ENCODE assay signal across 9 cellular contexts in the genomic region with DNA sequence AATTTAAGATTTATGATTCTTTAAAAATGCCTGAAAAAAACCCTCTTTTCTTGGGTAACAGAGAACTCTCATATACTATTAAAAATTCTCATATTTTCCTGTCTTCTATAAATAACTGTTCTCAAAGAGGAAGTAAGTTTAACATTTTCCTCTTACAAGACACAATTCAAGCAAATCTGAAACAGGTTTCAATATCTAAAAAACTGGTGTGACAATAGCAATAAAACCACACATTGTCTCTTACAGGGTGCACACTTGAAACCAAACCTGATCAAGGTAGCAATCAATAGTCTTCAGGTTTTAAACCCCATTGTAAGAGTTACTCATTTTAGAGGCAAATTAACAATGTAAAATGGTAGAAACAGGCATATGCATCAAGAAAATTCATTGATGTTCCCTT. TPM values are rescaled to one million over a fixed set of nuclear protein-coding genes. Genes with fewer than 3 reads are reported as not detected.
DNase-seq lines count a peak whose midpoint lies in the region; ATAC-seq and TF ChIP-seq lines count a peak whose summit lies in the region.
"Had no signal": no experiment of that assay in that cellular context is flagged by ENCODE, and none has a peak within 500 bp of the region (broad histone marks: within the 10 kb centered on the region; RNA-seq: fewer than 3 reads in every experiment).

No MANE protein-coding gene starts in this region.

- no peak overlapping the region for H3K27ac ChIP-seq in foreskin keratinocyte
- H3K27ac ChIP-seq in esophagus muscularis mucosa (replicated peaks in 1 of 4), result no peak overlapping the region
- H3K27ac ChIP-seq: A549 had no signal

- no peak for DNase-seq in activated CD4-positive, CD25-positive, alpha-beta regulatory T cell treated with anti-CD3 and anti-CD28 coated beads, Interleukin-2, amount 50 U/mL, for 72 hours
- DNase-seq in memory B cell (ENCODE audit: low spot score in 2 of 2) (no peak), foreskin keratinocyte (no peak), anterior cingulate cortex (lab: John Stamatoyannopoulos, UW) (no peak), esophagus muscularis mucosa (ENCODE audit: extremely low spot score) (no peak)

- peaks cover 15% of the 10 kb centered on the region for H3K4me1 Mint-ChIP-seq in memory B cell

- no peak for TF ChIP-seq POLR2A in esophagus muscularis mucosa (IDR thresholded peaks at IDR 0.05; ENCODE audit: low read depth)

- ATAC-seq in activated CD4-positive, CD25-positive, alpha-beta regulatory T cell treated with anti-CD3 and anti-CD28 coated beads, Interleukin-2, amount 50 U/mL, for 24 hours, result peak; percentile 48 to 53
- ATAC-seq in GM21515 (IDR thresholded peaks at IDR 0.05; ENCODE audit: unreplicated experiment) (peak; percentile 68), HG03378 (IDR thresholded peaks at IDR 0.05; ENCODE audit: unreplicated experiment) (peak; percentile 57), memory B cell (ENCODE audit: low read depth) (peak; percentile 64), foreskin keratinocyte (no peak)
- ATAC-seq: A549 had no signal

- H3K27me3 Mint-ChIP-seq in memory B cell, result no peaks in the 10 kb centered on the region

- H3K36me3 Mint-ChIP-seq in memory B cell, result peaks cover 25% of the 10 kb centered on the region

- peaks cover 5% of the 10 kb centered on the region for H3K4me1 ChIP-seq in foreskin keratinocyte
- H3K4me1 ChIP-seq in esophagus muscularis mucosa, result peaks cover 9 to 39% (median 32%) of the 10 kb centered on the region in 4 donors

- TF ChIP-seq CTCF in foreskin keratinocyte (conservative IDR thresholded peaks at IDR 0.05) (no peak), esophagus muscularis mucosa (IDR thresholded peaks at IDR 0.05) (no peak)

- H3K4me3 ChIP-seq in esophagus muscularis mucosa, result no peak overlapping the region
- H3K4me3 ChIP-seq: A549 had no signal

- no peaks in the 10 kb centered on the region for H3K9me3 ChIP-seq in esophagus muscularis mucosa
- H3K9me3 ChIP-seq: A549 had no signal

- intact Hi-C loops in esophagus muscularis mucosa (cut with DNase I), result no loop called here

- H3K36me3 ChIP-seq in esophagus muscularis mucosa, result peaks cover 38 to 90% (median 69%) of the 10 kb centered on the region in 4 donors

- no peak for TF ChIP-seq EP300 in esophagus muscularis mucosa (IDR thresholded peaks at IDR 0.05)

- H3K9me3 Mint-ChIP-seq in memory B cell, result no peaks in the 10 kb centered on the region

- H3K27me3 ChIP-seq in foreskin keratinocyte, result no peaks in the 10 kb centered on the region
- H3K27me3 ChIP-seq in esophagus muscularis mucosa, result no peaks in the 10 kb centered on the region

- peak overlapping the region; percentile 41 for H3K27ac Mint-ChIP-seq in memory B cell

- peak overlapping the region; percentile 3 for H3K4me3 Mint-ChIP-seq in memory B cell

RNA-seq across cellular contexts. Expression of a gene that starts 28.0 kb away (rescaled TPM):
- total RNA-seq in foreskin keratinocyte, result 140 and 146 TPM in 2 replicates
- 60.7 and 73.1 TPM in 2 replicates for polyA plus RNA-seq in foreskin keratinocyte
- 10 to 100 TPM; 48.2 to 86.8 (median 51.1) TPM for total RNA-seq in esophagus muscularis mucosa

RNA-seq across cellular contexts. Expression of a gene that starts 53.9 kb away (rescaled TPM):
- 14.1 and 19.9 TPM in 2 replicates for total RNA-seq in foreskin keratinocyte
- 6.0 and 7.2 TPM in 2 replicates for polyA plus RNA-seq in foreskin keratinocyte
- 10 to 100 TPM; 62.6 to 79.7 (median 70.4) TPM for total RNA-seq in esophagus muscularis mucosa
